In genomic region chr15:68262514-68263356, GRCh38 we compare ENCODE assay signal across 24 cellular contexts.
"Had no signal": no experiment of that assay in that cellular context is flagged by ENCODE, and none has a peak within 500 bp of the region (broad histone marks: within the 10 kb centered on the region; RNA-seq: fewer than 3 reads in every experiment).

No MANE protein-coding gene starts in this region.

- H3K36me3 Mint-ChIP-seq: immature natural killer cell; natural killer cell; stimulated activated naive B cell treated with anti-CD40 and anti-IgM and Interleukin-4, amounts not matched to agents 10 μg/mL and 1 μg/mL and 100 μg/mL, for 72 hours had no signal

- ATAC-seq: effector memory CD8-positive, alpha-beta T cell; left ventricle myocardium superior; lower lobe of right lung; natural killer cell; psoas muscle; right cardiac atrium; stimulated activated naive B cell treated with anti-CD40 and anti-IgM and Interleukin-4, amounts not matched to agents 10 μg/mL and 1 μg/mL and 100 μg/mL, for 72 hours had no signal

- H3K4me1 ChIP-seq: lower lobe of right lung, sigmoid colon, spleen, tibial nerve, upper lobe of left lung had no signal

- H3K4me3 Mint-ChIP-seq: effector memory CD8-positive, alpha-beta T cell; immature natural killer cell; natural killer cell; stimulated activated naive B cell treated with anti-CD40 and anti-IgM and Interleukin-4, amounts not matched to agents 10 μg/mL and 1 μg/mL and 100 μg/mL, for 72 hours; stimulated activated naive CD8-positive, alpha-beta T cell treated with anti-CD3 and anti-CD28 coated beads, Interleukin-15, Interleukin-2, amounts not matched to agents 100 ng/mL and 50 ng/mL, for 24 hours had no signal

- H3K36me3 ChIP-seq: esophagus squamous epithelium, lower lobe of right lung, ovary, sigmoid colon, spleen, thoracic aorta, tibial nerve, upper lobe of left lung had no signal

- H3K9me3 Mint-ChIP-seq: effector memory CD8-positive, alpha-beta T cell; immature natural killer cell; natural killer cell; stimulated activated naive B cell treated with anti-CD40 and anti-IgM and Interleukin-4, amounts not matched to agents 10 μg/mL and 1 μg/mL and 100 μg/mL, for 72 hours; stimulated activated naive CD8-positive, alpha-beta T cell treated with anti-CD3 and anti-CD28 coated beads, Interleukin-15, Interleukin-2, amounts not matched to agents 100 ng/mL and 50 ng/mL, for 24 hours had no signal

- DNase-seq: cortex of kidney; effector memory CD8-positive, alpha-beta T cell; erythroblast; esophagus squamous epithelium; head of caudate nucleus; immature natural killer cell; islet precursor cell; left ventricle myocardium superior; lower lobe of right lung; natural killer cell; occipital lobe; ovary; posterior cingulate gyrus; psoas muscle; right cardiac atrium; sigmoid colon; spleen; stimulated activated CD4-positive, alpha-beta T cell treated with anti-CD3 and anti-CD28 coated beads, Interleukin-15, amount 100 ng/mL, for 24 hours; stimulated activated CD4-positive, alpha-beta T cell treated with anti-CD3 and anti-CD28 coated beads, Interleukin-2, amount 100 ng/mL, for 48 hours; stimulated activated naive B cell treated with anti-CD40 and anti-IgM and Interleukin-4, amounts not matched to agents 10 μg/mL and 1 μg/mL and 100 μg/mL, for 72 hours; upper lobe of left lung had no signal

- H3K27ac ChIP-seq: esophagus squamous epithelium, lower lobe of right lung, ovary, psoas muscle, sigmoid colon, spleen, thoracic aorta, tibial nerve, upper lobe of left lung had no signal

- H3K27ac Mint-ChIP-seq: effector memory CD8-positive, alpha-beta T cell; immature natural killer cell; natural killer cell; stimulated activated naive B cell treated with anti-CD40 and anti-IgM and Interleukin-4, amounts not matched to agents 10 μg/mL and 1 μg/mL and 100 μg/mL, for 72 hours; stimulated activated naive CD8-positive, alpha-beta T cell treated with anti-CD3 and anti-CD28 coated beads, Interleukin-15, Interleukin-2, amounts not matched to agents 100 ng/mL and 50 ng/mL, for 24 hours had no signal

- H3K9me3 ChIP-seq: esophagus squamous epithelium, lower lobe of right lung, ovary, psoas muscle, sigmoid colon, spleen, thoracic aorta, tibial nerve, upper lobe of left lung had no signal

- H3K27me3 ChIP-seq: esophagus squamous epithelium, sigmoid colon, upper lobe of left lung had no signal

- H3K4me1 Mint-ChIP-seq: immature natural killer cell; natural killer cell; stimulated activated naive B cell treated with anti-CD40 and anti-IgM and Interleukin-4, amounts not matched to agents 10 μg/mL and 1 μg/mL and 100 μg/mL, for 72 hours had no signal

- H3K4me3 ChIP-seq: esophagus squamous epithelium, lower lobe of right lung, ovary, psoas muscle, sigmoid colon, spleen, thoracic aorta, tibial nerve, upper lobe of left lung had no signal
